27 cellular contexts compared by ENCODE assay signal in genomic region chr16:30084816-30085159, GRCh38. TPM values are rescaled to one million over a fixed set of nuclear protein-coding genes. Genes with fewer than 3 reads are reported as not detected.
DNase-seq lines count a peak whose midpoint lies in the region; ATAC-seq and TF ChIP-seq lines count a peak whose summit lies in the region.
"Had no signal": no experiment of that assay in that cellular context is flagged by ENCODE, and none has a peak within 500 bp of the region (broad histone marks: within the 10 kb centered on the region; RNA-seq: fewer than 3 reads in every experiment).

No MANE protein-coding gene starts in this region.

- peaks cover 15 to 70% (median 46%) of the 10 kb centered on the region in 11 experiments; a peak in 21 of 22 replicates for H4K20me1 ChIP-seq in BLaER1 treated with 17β-estradiol and CSF1 and Interleukin-3, amounts not matched to agents 10 nM and 100 nM

- H3K4me1 ChIP-seq in BLaER1 treated with 17β-estradiol and CSF1 and Interleukin-3, amounts not matched to agents 10 nM and 100 nM = peaks cover 16 to 75% (median 49%) of the 10 kb centered on the region in 10 experiments
- H3K4me1 ChIP-seq in skeletal muscle tissue (ENCODE audit: control insufficient read depth in 3 of 3, insufficient read depth in 3 of 3, low read length in 3 of 3) = peaks cover 0 to 5% (median under 1%) of the 10 kb centered on the region in 3 donors
- peaks cover under 1% of the 10 kb centered on the region for H3K4me1 ChIP-seq in effector memory CD4-positive, alpha-beta T cell (ENCODE audit: control insufficient read depth, insufficient read depth, low read length, poor library complexity, severe bottlenecking)
- H3K4me1 ChIP-seq: parathyroid adenoma had no signal

- no peaks in the 10 kb centered on the region for H3K9me3 ChIP-seq in BLaER1 treated with 17β-estradiol and CSF1 and Interleukin-3, amounts not matched to agents 10 nM and 100 nM (replicated peaks in 1 of 11)
- H3K9me3 ChIP-seq in skeletal muscle tissue (ENCODE audit: control insufficient read depth in 3 of 3, low read length in 3 of 3) = no peaks in the 10 kb centered on the region
- no peaks in the 10 kb centered on the region for H3K9me3 ChIP-seq in effector memory CD4-positive, alpha-beta T cell (ENCODE audit: control insufficient read depth, low read length)
- no peaks in the 10 kb centered on the region for H3K9me3 ChIP-seq in CD4-positive, alpha-beta T cell (ENCODE audit: control insufficient read depth, low read length)

- H3K27me3 ChIP-seq in BLaER1 treated with 17β-estradiol and CSF1 and Interleukin-3, amounts not matched to agents 10 nM and 100 nM = no peaks in the 10 kb centered on the region
- no peaks in the 10 kb centered on the region for H3K27me3 ChIP-seq in skeletal muscle tissue (ENCODE audit: control insufficient read depth in 3 of 3, insufficient read depth in 3 of 3, low read length in 3 of 3)
- H3K27me3 ChIP-seq in effector memory CD4-positive, alpha-beta T cell (replicated peaks; ENCODE audit: control insufficient read depth, insufficient read depth, low read length, poor library complexity, severe bottlenecking) = no peaks in the 10 kb centered on the region
- H3K27me3 ChIP-seq in CD4-positive, alpha-beta T cell (ENCODE audit: control insufficient read depth, insufficient read depth, low read length) = no peaks in the 10 kb centered on the region
- H3K27me3 ChIP-seq: hepatocyte had no signal

- H3K4me1 Mint-ChIP-seq in CD4-positive, alpha-beta T cell (ENCODE audit: low read depth) = peaks cover 12% of the 10 kb centered on the region

- no peak overlapping the region for H3K27ac Mint-ChIP-seq in CD4-positive, alpha-beta T cell

- H3K9me3 Mint-ChIP-seq in CD4-positive, alpha-beta T cell = no peaks in the 10 kb centered on the region
- H3K9me3 Mint-ChIP-seq: natural killer cell had no signal

- no peak for TF ChIP-seq CTCF in CD4-positive, alpha-beta T cell (IDR thresholded peaks at IDR 0.05)

- H3K4me2 ChIP-seq in BLaER1 treated with 17β-estradiol and CSF1 and Interleukin-3, amounts not matched to agents 10 nM and 100 nM = peak overlapping the region in 6 of 11 experiments; percentile 6 to 63 (median 40); a peak in 9 of 22 replicates
- H3K4me2 ChIP-seq: hepatocyte had no signal

- ATAC-seq in left cardiac atrium = peak; percentile 8 to 76
- no peak for ATAC-seq in CD4-positive, alpha-beta T cell (ENCODE audit: poor library complexity)
- ATAC-seq: activated CD8-positive, alpha-beta memory T cell treated with anti-CD3 and anti-CD28 coated beads, Interleukin-2, amount 10 ng/mL, durations not matched to agents 7 days and 5 days; natural killer cell had no signal

- H3K4me3 ChIP-seq in BLaER1 treated with 17β-estradiol and CSF1 and Interleukin-3, amounts not matched to agents 10 nM and 100 nM = no peak overlapping the region
- no peak overlapping the region for H3K4me3 ChIP-seq in skeletal muscle tissue (ENCODE audit: low read length in 3 of 3)
- H3K4me3 ChIP-seq in effector memory CD4-positive, alpha-beta T cell (ENCODE audit: insufficient read depth, low read depth, low read length, poor library complexity, severe bottlenecking) = no peak overlapping the region
- H3K4me3 ChIP-seq: hepatocyte, lung had no signal

- POLR2A ChIA-PET in CD4-positive, alpha-beta T cell (lab: Charles Lee) = interaction anchor here (1.0 kb wide), 1 partner anchor 9 kb away, joined by 3 read pairs; no protein-coding TSS in a partner anchor

- DNase-seq in NCI-H226 (peak; percentile 55), left cardiac atrium (peak; percentile 63), HuH-7 (ENCODE audit: low spot score) (no peak), mesenteric fat pad (ENCODE audit: low spot score) (no peak)
- DNase-seq in effector memory CD4-positive, alpha-beta T cell = no peak
- DNase-seq in CD4-positive, alpha-beta T cell = no peak
- DNase-seq: activated CD4-positive, alpha-beta T cell treated with anti-CD3 and anti-CD28 coated beads for 4 hours; activated CD8-positive, alpha-beta memory T cell treated with anti-CD3 and anti-CD28 coated beads, Interleukin-2, amount 10 ng/mL, durations not matched to agents 7 days and 5 days; activated gamma-delta T cell treated with Interleukin-2 at 50 U/mL for 16 hours; AML-193; anterior cingulate cortex; effector CD4-positive, alpha-beta T cell; EL; Karpas-422; natural killer cell; NCI-H1092; NCI-H2029; NCI-H446 treated with DMSO at 0.1 percent for 48 hours; NK-92 treated with Interleukin-12 subunit alpha and Interleukin-12 subunit beta, amount 100 ng/mL, for 24 hours; small intestine; stimulated activated CD4-positive, alpha-beta T cell treated with anti-CD3 and anti-CD28 coated beads, Interleukin-4, amount 100 ng/mL, for 24 hours; substantia nigra had no signal

- peak overlapping the region in 3 of 11 experiments; percentile 33 to 44 (median 43); a peak in 3 of 22 replicates for H3K9ac ChIP-seq in BLaER1 treated with 17β-estradiol and CSF1 and Interleukin-3, amounts not matched to agents 10 nM and 100 nM
- no peak overlapping the region for H3K9ac ChIP-seq in skeletal muscle tissue (ENCODE audit: low read depth in 1 of 3, low read length in 3 of 3)
- H3K9ac ChIP-seq: parathyroid adenoma had no signal

- H3K27me3 Mint-ChIP-seq in CD4-positive, alpha-beta T cell = no peaks in the 10 kb centered on the region
- H3K27me3 Mint-ChIP-seq: activated CD8-positive, alpha-beta memory T cell treated with anti-CD3 and anti-CD28 coated beads, Interleukin-2, amount 10 ng/mL, durations not matched to agents 7 days and 5 days had no signal

- CTCF ChIA-PET in CD4-positive, alpha-beta T cell (lab: Charles Lee) = no interaction called here

- peak overlapping the region in 3 of 11 experiments; percentile 46 to 61 (median 50); a peak in 5 of 22 replicates for H3K27ac ChIP-seq in BLaER1 treated with 17β-estradiol and CSF1 and Interleukin-3, amounts not matched to agents 10 nM and 100 nM
- H3K27ac ChIP-seq in skeletal muscle tissue (ENCODE audit: low read depth, low read length) = peak overlapping the region; percentile 36
- H3K27ac ChIP-seq in effector memory CD4-positive, alpha-beta T cell (ENCODE audit: insufficient read depth, low read length, poor library complexity, severe bottlenecking) = no peak overlapping the region
- no peak overlapping the region for H3K27ac ChIP-seq in CD4-positive, alpha-beta T cell (ENCODE audit: low read depth, low read length)
- H3K27ac ChIP-seq: hepatocyte, parathyroid adenoma had no signal

- intact Hi-C loops in left cardiac atrium (cut with DNase I) = no loop called here
- intact Hi-C loops in CD4-positive, alpha-beta T cell (cut with DNase I, micrococcal nuclease) = no loop called here

- peaks cover 48% of the 10 kb centered on the region for H3K36me3 Mint-ChIP-seq in CD4-positive, alpha-beta T cell (ENCODE audit: low read depth)
- H3K36me3 Mint-ChIP-seq: natural killer cell had no signal

- H3K4me3 Mint-ChIP-seq in CD4-positive, alpha-beta T cell = no peak overlapping the region
- H3K4me3 Mint-ChIP-seq: activated CD8-positive, alpha-beta memory T cell treated with anti-CD3 and anti-CD28 coated beads, Interleukin-2, amount 10 ng/mL, durations not matched to agents 7 days and 5 days; natural killer cell had no signal

- peaks cover 58 to 78% (median 71%) of the 10 kb centered on the region in 11 experiments for H3K36me3 ChIP-seq in BLaER1 treated with 17β-estradiol and CSF1 and Interleukin-3, amounts not matched to agents 10 nM and 100 nM
- H3K36me3 ChIP-seq in skeletal muscle tissue (ENCODE audit: control insufficient read depth in 3 of 3, insufficient read depth in 3 of 3, low read length in 3 of 3) = peaks cover 43 to 46% (median 43%) of the 10 kb centered on the region in 3 donors
- H3K36me3 ChIP-seq in effector memory CD4-positive, alpha-beta T cell (ENCODE audit: control insufficient read depth, insufficient read depth, low read length) = peaks cover 49% of the 10 kb centered on the region

RNA-seq across cellular contexts. Expression of gene TBX6, which starts 6.9 kb away (rescaled TPM):
- total RNA-seq in left cardiac atrium = under 1 TPM; 0.55 to 0.80 TPM
- not detected for total RNA-seq in skeletal muscle tissue
- total RNA-seq in CD4-positive, alpha-beta T cell = under 1 TPM; 0.42 to 0.47 TPM
- 0.67 TPM for total RNA-seq in mesenteric fat pad

RNA-seq across cellular contexts. Expression of gene PPP4C, which starts 9.0 kb away (rescaled TPM):
- total RNA-seq in left cardiac atrium = 10 to 100 TPM; 34.2 to 41.1 TPM
- 72.0 TPM for total RNA-seq in skeletal muscle tissue
- 10 to 100 TPM; 83.9 to 87.3 TPM for total RNA-seq in CD4-positive, alpha-beta T cell
- 81.1 TPM for total RNA-seq in mesenteric fat pad

RNA-seq across cellular contexts. Expression of gene YPEL3, which starts 11.2 kb away (rescaled TPM):
- total RNA-seq in left cardiac atrium (10 to 100 TPM; 39.5 to 54.1 TPM), skeletal muscle tissue (14.1 TPM), mesenteric fat pad (49.3 TPM)
- total RNA-seq in CD4-positive, alpha-beta T cell = 100 to 1,000 TPM; 154 to 166 TPM

RNA-seq across cellular contexts. Expression of gene ALDOA, which starts 19.2 kb away (rescaled TPM):
- total RNA-seq in left cardiac atrium = 1,000 to 10,000 TPM; 2,548 to 2,783 TPM
- total RNA-seq in skeletal muscle tissue = 1,497 TPM
- 100 to 1,000 TPM; 390 to 396 TPM for total RNA-seq in CD4-positive, alpha-beta T cell
- total RNA-seq in mesenteric fat pad = 1,236 TPM

RNA-seq across cellular contexts. Expression of gene GDPD3, which starts 28.5 kb away (rescaled TPM):
- total RNA-seq in left cardiac atrium (1 to 10 TPM; 2.6 to 3.4 TPM), skeletal muscle tissue (0.52 TPM), mesenteric fat pad (4.3 TPM)
- 1 to 10 TPM; 5.2 to 6.4 TPM for total RNA-seq in CD4-positive, alpha-beta T cell

Comparison
In these comparisons a context has a peak if more than half of its experiments do, and no peak if none do; other contexts are left out.
1. DNase-seq: peak in NCI-H226 (single experiment) and left cardiac atrium (single experiment); none in HuH-7 (single experiment), effector memory CD4-positive, alpha-beta T cell (0 of 3), CD4-positive, alpha-beta T cell (0 of 10) and mesenteric fat pad (single experiment).